Comparison of ENCODE assay signal across 30 cellular contexts in the genomic region with DNA sequence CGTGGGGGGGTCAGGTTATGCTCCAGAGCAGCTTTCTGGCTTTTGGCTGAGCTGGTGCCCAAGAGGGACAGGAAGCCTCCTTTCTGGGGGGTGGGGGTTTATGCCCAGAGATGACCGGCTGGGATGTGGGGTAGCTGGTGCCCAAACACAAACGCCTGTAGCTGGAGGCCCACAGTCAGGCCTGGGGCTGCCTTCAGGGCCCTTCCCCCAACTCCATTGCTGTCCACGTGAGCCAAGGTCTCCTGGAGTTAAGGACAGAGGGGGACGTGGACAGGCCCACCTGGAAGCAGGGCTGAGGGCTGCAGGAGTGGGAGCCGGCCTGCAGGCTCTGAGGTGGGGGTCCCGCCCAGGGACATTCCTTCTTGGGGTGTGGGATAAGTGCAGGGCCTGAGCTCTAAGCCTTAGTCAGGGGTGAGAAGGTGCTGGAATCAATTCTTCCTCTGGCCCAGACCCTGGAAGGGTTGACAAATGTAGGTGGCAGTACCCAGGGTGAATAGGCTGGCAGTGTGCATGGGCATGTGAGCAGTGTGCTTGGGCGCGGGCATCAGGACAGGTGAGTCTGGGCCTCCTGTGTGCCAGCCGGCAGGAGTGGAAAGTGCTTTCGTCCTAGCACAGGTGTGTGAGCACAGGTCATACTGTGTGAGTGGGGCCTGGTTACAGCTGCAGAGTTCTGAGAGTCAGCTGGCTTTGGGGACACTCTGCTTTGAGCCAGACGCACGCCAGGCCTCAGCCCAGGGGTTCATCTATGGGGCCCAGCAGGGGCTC. TPM values are rescaled to one million over a fixed set of nuclear protein-coding genes. Genes with fewer than 3 reads are reported as not detected.
A peak's percentile ranks its signal among the peaks of the same experiment; 100 is the strongest.
DNase-seq lines count a peak whose midpoint lies in the region; ATAC-seq, FAIRE-seq and TF ChIP-seq lines count a peak whose summit lies in the region.
"Had no signal": no experiment of that assay in that cellular context is flagged by ENCODE, and none has a peak within 500 bp of the region (broad histone marks: within the 10 kb centered on the region; RNA-seq: fewer than 3 reads in every experiment).

No MANE protein-coding gene starts in this region.

- H3K9me3 Mint-ChIP-seq in progenitor cell of endocrine pancreas (ENCODE audit: low read depth): no peaks in the 10 kb centered on the region

- in situ Hi-C loops in Panc1 (cut with HindIII; ENCODE audit: low pct_unique_long_range_greater_than_20kb, low sequenced_read_pairs): no loop called here

- H3K27me3 ChIP-seq in right cardiac atrium (ENCODE audit: control insufficient read depth, insufficient read depth) (no peaks in the 10 kb centered on the region), Panc1 (ENCODE audit: control insufficient read depth, insufficient read depth, low read length) (no peaks in the 10 kb centered on the region)

- ATAC-seq in right cardiac atrium (no peak), Right ventricle myocardium inferior (no peak), Panc1 (peak; percentile 25), T-helper 17 cell (no peak)
- ATAC-seq: A549, HCT116 had no signal

- H3K27ac Mint-ChIP-seq in progenitor cell of endocrine pancreas (peak overlapping the region; percentile 67), T-helper 17 cell (no peak overlapping the region)

- H3K4me1 Mint-ChIP-seq in progenitor cell of endocrine pancreas (ENCODE audit: low read depth) (peaks cover 11% of the 10 kb centered on the region), T-helper 17 cell (peaks cover 6% of the 10 kb centered on the region)

- 87% methylated on average over 13 of the region's 13 CpGs for WGBS in right cardiac atrium

- H3K27ac ChIP-seq in right cardiac atrium (ENCODE audit: low read length) (no peak overlapping the region), Panc1 (ENCODE audit: low read length) (no peak overlapping the region), kidney (ENCODE audit: low read depth in 2 of 2, low read length in 2 of 2) (no peak overlapping the region)
- H3K27ac ChIP-seq: A549, C4-2B, PC-9 had no signal

- H3K4me3 ChIP-seq in right cardiac atrium (ENCODE audit: low read length) (no peak overlapping the region), Panc1 (ENCODE audit: low read depth in 2 of 2, low read length in 2 of 2) (no peak overlapping the region), kidney (ENCODE audit: low read length in 2 of 2) (no peak overlapping the region)
- H3K4me3 ChIP-seq: A549, PC-9 had no signal

- CTCF ChIA-PET in Panc1 (lab: Charles Lee): no interaction called here

- H3K27me3 Mint-ChIP-seq in progenitor cell of endocrine pancreas (peaks cover 38% of the 10 kb centered on the region), T-helper 17 cell (peaks cover 28% of the 10 kb centered on the region)

- intact Hi-C loops in right cardiac atrium (cut with DNase I) (no loop called here), Right ventricle myocardium inferior (cut with DNase I) (no loop called here), Panc1 (cut with micrococcal nuclease; ENCODE audit: unreplicated experiment) (no loop called here), kidney (cut with DNase I) (no loop called here)

- H3K4me3 Mint-ChIP-seq in progenitor cell of endocrine pancreas (ENCODE audit: low read depth) (no peak overlapping the region), T-helper 17 cell (no peak overlapping the region)
- H3K4me3 Mint-ChIP-seq: IgD-negative memory B cell had no signal

- TF ChIP-seq CTCF in Panc1 (IDR thresholded peaks at IDR 0.05) (no peak), kidney (IDR thresholded peaks at IDR 0.05; ENCODE audit: borderline replicate concordance, extremely low read depth, insufficient read depth) (no peak), progenitor cell of endocrine pancreas (IDR thresholded peaks at IDR 0.05; ENCODE audit: unreplicated experiment) (no peak)

- H3K36me3 Mint-ChIP-seq in progenitor cell of endocrine pancreas (ENCODE audit: insufficient read depth): no peaks in the 10 kb centered on the region
- no peaks in the 10 kb centered on the region for H3K36me3 Mint-ChIP-seq in T-helper 17 cell (ENCODE audit: low read depth)

- FAIRE-seq in kidney (lab: Jason Lieb, UNC): no peak
- FAIRE-seq: A549, GM12891, GM19239, H1 had no signal

- no TSS peak for BruUV-seq in Panc1 (replicated peaks; lab: Mats Ljungman, UMichigan)

- DNase-seq in right cardiac atrium (peak in 2 of 3 donors; percentile 39 to 42), Right ventricle myocardium inferior (ENCODE audit: missing footprints) (no peak), Panc1 (ENCODE audit: low read depth, low spot score) (no peak), kidney (peak; percentile 61), progenitor cell of endocrine pancreas (ENCODE audit: low spot score, unreplicated experiment) (no peak), A172 (ENCODE audit: low spot score) (no peak), NCI-H2029 treated with DMSO at 0.1 percent for 48 hours (lab: John Stamatoyannopoulos, UW) (no peak), T-helper 17 cell (no peak)
- DNase-seq: AML-193; Calu3; DMS79 treated with DMSO at 0.1 percent for 48 hours; GF-D8; NCI-H1092; NCI-H1436; NCI-H187 treated with DMSO at 0.1 percent for 48 hours; NCI-H2107; NCI-H446; NCI-H524 treated with DMSO at 0.1 percent for 48 hours; NK-92 treated with Interleukin-12 subunit alpha and Interleukin-12 subunit beta, amount 100 ng/mL, for 24 hours; PC-9; RPMI8226; SK-N-SH; SW 1271 had no signal

- H3K9me3 ChIP-seq in right cardiac atrium (ENCODE audit: control insufficient read depth, low read length): no peaks in the 10 kb centered on the region
- H3K9me3 ChIP-seq in Panc1 (ENCODE audit: control insufficient read depth, insufficient read depth, low read depth, low read length): no peaks in the 10 kb centered on the region
- H3K9me3 ChIP-seq in kidney (ENCODE audit: control insufficient read depth in 1 of 2, low read length in 2 of 2): no peaks in the 10 kb centered on the region
- H3K9me3 ChIP-seq in T-helper 17 cell (ENCODE audit: control insufficient read depth, low read length, poor library complexity, severe bottlenecking): no peaks in the 10 kb centered on the region
- H3K9me3 ChIP-seq: A549, SK-N-SH had no signal

- H3K9ac ChIP-seq in kidney (ENCODE audit: low read length in 2 of 2): no peak overlapping the region
- H3K9ac ChIP-seq: SK-N-SH had no signal

- H3K36me3 ChIP-seq in Panc1 (ENCODE audit: control insufficient read depth, insufficient read depth, low read length): no peaks in the 10 kb centered on the region
- H3K36me3 ChIP-seq in kidney (ENCODE audit: control insufficient read depth in 1 of 2, insufficient read depth in 2 of 2, low read length in 2 of 2): no peaks in the 10 kb centered on the region

- no peaks in the 10 kb centered on the region for H3K4me1 ChIP-seq in right cardiac atrium (ENCODE audit: control insufficient read depth, insufficient read depth, low read length)
- H3K4me1 ChIP-seq in Panc1 (ENCODE audit: control insufficient read depth, insufficient read depth, low read length): no peaks in the 10 kb centered on the region
- peaks cover 0 to 6% of the 10 kb centered on the region in 2 donors for H3K4me1 ChIP-seq in kidney (ENCODE audit: control insufficient read depth in 1 of 2, insufficient read depth in 1 of 2, low read depth in 1 of 2, low read length in 2 of 2)
- H3K4me1 ChIP-seq: A549 had no signal

- POLR2A ChIA-PET in Panc1 (lab: Charles Lee): no interaction called here

RNA-seq across cellular contexts. Expression of gene CPLANE2, which starts 6.8 kb away (rescaled TPM):
- 10 to 100 TPM in 1 of 4 donors, 1 to 10 TPM in 3; 4.0 to 11.9 (median 5.0) TPM for total RNA-seq in right cardiac atrium
- 9.3 TPM for polyA plus RNA-seq in right cardiac atrium
- total RNA-seq in Right ventricle myocardium inferior: 11.8 TPM
- total RNA-seq in Panc1 (2021; ENCODE audit: unreplicated experiment): 17.8 TPM
- polyA plus RNA-seq in Panc1 (2012; ENCODE audit: insufficient read length): 13.0 TPM
- total RNA-seq in kidney: 9.4 TPM
- 7.9 TPM for polyA plus RNA-seq in kidney (ENCODE audit: insufficient read depth, low read depth, low replicate concordance)
- total RNA-seq in progenitor cell of endocrine pancreas: 14.8 and 16.5 TPM in 2 replicates
- total RNA-seq in A172 (2014; rRNA removed; shearing (Covaris generic)): 2.5 and 5.5 TPM in 2 replicates
- total RNA-seq in T-helper 17 cell: 1 to 10 TPM; 4.3 to 6.9 TPM

RNA-seq across cellular contexts. Expression of gene ARHGEF19, which starts 17.7 kb away (rescaled TPM):
- total RNA-seq in right cardiac atrium (1 to 10 TPM; 2.2 to 4.3 (median 3.2) TPM), Right ventricle myocardium inferior (2.8 TPM), Panc1 (2021; ENCODE audit: unreplicated experiment) (21.6 TPM), kidney (8.2 TPM), progenitor cell of endocrine pancreas (146 and 151 TPM in 2 replicates), T-helper 17 cell (1 to 10 TPM; 9.1 to 9.3 TPM)
- polyA plus RNA-seq in right cardiac atrium (2.7 TPM), kidney (ENCODE audit: insufficient read depth, low read depth, low replicate concordance) (3.5 TPM)
- 29.2 TPM for polyA plus RNA-seq in Panc1 (2012; ENCODE audit: insufficient read length)
- 0.50 and 1.1 TPM in 2 replicates for total RNA-seq in A172 (2014; rRNA removed; shearing (Covaris generic))

Comparison
In these comparisons a context has a peak if more than half of its experiments do, and no peak if none do; other contexts are left out.
1. DNase-seq: peak in right cardiac atrium (2 of 3) and kidney (single experiment); none in Right ventricle myocardium inferior (single experiment), Panc1 (single experiment), progenitor cell of endocrine pancreas (single experiment), A172 (single experiment), NCI-H2029 treated with DMSO at 0.1 percent for 48 hours (single experiment) and T-helper 17 cell (0 of 3).